ENCODE assay signal across 1 cellular context in the genomic region with DNA sequence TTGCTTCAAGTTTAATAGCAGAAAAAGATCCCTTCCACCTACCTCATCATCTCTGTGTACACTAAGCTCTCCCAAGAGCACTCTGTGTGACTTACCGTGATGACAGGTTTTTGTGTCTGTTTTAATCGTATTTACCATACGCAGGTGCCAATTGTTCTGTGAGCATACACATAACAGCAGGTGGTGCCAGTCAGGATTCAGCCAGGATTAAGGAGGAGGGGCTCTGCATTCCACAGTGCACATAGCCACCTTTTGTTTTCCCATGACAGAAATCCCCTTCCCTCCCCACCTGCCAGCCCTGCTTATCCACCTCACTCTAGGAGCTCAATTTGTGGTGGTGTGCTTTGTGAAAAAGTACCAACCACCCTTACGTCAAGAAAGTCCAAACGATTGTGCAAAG.
TF ChIP-seq lines count a peak whose summit lies in the region.

No MANE protein-coding gene starts in this region.

TF ChIP-seq in WTC11, 78 proteins besides CTCF, POLR2A, EP300 and RAD21 (continued from another document):
- TF ChIP-seq KAT7 (CRISPR knock-in tag; IDR thresholded peaks at IDR 0.05; ENCODE audit: borderline replicate concordance) (no peak), ZNF138 (CRISPR knock-in tag; conservative IDR thresholded peaks at IDR 0.05) (no peak)
